Comparison of ENCODE assay signal across 1 cellular context in the genomic region with DNA sequence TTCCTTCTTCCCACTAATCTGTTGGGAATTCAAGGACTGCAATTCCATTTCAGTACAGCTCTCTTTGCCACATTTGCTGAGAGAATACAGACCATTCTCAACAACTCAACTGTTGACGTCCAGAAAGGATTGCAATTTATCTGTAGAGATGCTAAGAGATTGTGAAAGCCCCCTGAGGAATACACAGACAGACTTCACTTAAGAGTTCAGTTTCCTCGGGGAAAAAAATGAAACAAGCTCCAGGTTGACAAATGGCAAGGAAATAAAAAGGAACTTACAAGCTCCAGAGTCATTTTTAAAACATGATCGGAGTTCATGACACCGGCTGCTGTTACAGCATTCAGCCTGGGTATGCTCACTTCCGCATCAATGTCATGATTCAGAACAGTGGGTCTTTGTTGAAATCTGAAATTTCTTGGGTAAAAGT.
TF ChIP-seq lines count a peak whose summit lies in the region.

No MANE protein-coding gene starts in this region.

TF ChIP-seq in GM23338, 12 proteins besides CTCF, POLR2A, EP300 and RAD21 (continued from another document):
- TF ChIP-seq, protein P1, sequence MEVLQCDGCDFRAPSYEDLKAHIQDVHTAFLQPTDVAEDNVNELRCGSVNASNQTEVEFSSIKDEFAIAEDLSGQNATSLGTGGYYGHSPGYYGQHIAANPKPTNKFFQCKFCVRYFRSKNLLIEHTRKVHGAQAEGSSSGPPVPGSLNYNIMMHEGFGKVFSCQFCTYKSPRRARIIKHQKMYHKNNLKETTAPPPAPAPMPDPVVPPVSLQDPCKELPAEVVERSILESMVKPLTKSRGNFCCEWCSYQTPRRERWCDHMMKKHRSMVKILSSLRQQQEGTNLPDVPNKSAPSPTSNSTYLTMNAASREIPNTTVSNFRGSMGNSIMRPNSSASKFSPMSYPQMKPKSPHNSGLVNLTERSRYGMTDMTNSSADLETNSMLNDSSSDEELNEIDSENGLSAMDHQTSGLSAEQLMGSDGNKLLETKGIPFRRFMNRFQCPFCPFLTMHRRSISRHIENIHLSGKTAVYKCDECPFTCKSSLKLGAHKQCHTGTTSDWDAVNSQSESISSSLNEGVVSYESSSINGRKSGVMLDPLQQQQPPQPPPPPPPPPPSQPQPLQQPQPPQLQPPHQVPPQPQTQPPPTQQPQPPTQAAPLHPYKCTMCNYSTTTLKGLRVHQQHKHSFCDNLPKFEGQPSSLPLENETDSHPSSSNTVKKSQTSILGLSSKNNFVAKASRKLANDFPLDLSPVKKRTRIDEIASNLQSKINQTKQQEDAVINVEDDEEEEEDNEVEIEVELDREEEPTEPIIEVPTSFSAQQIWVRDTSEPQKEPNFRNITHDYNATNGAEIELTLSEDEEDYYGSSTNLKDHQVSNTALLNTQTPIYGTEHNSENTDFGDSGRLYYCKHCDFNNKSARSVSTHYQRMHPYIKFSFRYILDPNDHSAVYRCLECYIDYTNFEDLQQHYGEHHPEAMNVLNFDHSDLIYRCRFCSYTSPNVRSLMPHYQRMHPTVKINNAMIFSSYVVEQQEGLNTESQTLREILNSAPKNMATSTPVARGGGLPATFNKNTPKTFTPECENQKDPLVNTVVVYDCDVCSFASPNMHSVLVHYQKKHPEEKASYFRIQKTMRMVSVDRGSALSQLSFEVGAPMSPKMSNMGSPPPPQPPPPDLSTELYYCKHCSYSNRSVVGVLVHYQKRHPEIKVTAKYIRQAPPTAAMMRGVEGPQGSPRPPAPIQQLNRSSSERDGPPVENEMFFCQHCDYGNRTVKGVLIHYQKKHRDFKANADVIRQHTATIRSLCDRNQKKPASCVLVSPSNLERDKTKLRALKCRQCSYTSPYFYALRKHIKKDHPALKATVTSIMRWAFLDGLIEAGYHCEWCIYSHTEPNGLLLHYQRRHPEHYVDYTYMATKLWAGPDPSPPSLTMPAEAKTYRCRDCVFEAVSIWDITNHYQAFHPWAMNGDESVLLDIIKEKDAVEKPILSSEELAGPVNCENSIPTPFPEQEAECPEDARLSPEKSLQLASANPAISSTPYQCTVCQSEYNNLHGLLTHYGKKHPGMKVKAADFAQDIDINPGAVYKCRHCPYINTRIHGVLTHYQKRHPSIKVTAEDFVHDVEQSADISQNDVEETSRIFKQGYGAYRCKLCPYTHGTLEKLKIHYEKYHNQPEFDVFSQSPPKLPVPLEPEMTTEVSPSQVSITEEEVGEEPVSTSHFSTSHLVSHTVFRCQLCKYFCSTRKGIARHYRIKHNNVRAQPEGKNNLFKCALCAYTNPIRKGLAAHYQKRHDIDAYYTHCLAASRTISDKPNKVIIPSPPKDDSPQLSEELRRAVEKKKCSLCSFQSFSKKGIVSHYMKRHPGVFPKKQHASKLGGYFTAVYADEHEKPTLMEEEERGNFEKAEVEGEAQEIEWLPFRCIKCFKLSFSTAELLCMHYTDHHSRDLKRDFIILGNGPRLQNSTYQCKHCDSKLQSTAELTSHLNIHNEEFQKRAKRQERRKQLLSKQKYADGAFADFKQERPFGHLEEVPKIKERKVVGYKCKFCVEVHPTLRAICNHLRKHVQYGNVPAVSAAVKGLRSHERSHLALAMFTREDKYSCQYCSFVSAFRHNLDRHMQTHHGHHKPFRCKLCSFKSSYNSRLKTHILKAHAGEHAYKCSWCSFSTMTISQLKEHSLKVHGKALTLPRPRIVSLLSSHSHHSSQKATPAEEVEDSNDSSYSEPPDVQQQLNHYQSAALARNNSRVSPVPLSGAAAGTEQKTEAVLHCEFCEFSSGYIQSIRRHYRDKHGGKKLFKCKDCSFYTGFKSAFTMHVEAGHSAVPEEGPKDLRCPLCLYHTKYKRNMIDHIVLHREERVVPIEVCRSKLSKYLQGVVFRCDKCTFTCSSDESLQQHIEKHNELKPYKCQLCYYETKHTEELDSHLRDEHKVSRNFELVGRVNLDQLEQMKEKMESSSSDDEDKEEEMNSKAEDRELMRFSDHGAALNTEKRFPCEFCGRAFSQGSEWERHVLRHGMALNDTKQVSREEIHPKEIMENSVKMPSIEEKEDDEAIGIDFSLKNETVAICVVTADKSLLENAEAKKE (CRISPR knock-in tag; IDR thresholded peaks at IDR 0.05) = no peak
- no peak for TF ChIP-seq NANOG (IDR thresholded peaks at IDR 0.05; ENCODE audit: borderline replicate concordance)
- TF ChIP-seq, protein P2, sequence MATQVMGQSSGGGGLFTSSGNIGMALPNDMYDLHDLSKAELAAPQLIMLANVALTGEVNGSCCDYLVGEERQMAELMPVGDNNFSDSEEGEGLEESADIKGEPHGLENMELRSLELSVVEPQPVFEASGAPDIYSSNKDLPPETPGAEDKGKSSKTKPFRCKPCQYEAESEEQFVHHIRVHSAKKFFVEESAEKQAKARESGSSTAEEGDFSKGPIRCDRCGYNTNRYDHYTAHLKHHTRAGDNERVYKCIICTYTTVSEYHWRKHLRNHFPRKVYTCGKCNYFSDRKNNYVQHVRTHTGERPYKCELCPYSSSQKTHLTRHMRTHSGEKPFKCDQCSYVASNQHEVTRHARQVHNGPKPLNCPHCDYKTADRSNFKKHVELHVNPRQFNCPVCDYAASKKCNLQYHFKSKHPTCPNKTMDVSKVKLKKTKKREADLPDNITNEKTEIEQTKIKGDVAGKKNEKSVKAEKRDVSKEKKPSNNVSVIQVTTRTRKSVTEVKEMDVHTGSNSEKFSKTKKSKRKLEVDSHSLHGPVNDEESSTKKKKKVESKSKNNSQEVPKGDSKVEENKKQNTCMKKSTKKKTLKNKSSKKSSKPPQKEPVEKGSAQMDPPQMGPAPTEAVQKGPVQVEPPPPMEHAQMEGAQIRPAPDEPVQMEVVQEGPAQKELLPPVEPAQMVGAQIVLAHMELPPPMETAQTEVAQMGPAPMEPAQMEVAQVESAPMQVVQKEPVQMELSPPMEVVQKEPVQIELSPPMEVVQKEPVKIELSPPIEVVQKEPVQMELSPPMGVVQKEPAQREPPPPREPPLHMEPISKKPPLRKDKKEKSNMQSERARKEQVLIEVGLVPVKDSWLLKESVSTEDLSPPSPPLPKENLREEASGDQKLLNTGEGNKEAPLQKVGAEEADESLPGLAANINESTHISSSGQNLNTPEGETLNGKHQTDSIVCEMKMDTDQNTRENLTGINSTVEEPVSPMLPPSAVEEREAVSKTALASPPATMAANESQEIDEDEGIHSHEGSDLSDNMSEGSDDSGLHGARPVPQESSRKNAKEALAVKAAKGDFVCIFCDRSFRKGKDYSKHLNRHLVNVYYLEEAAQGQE (IDR thresholded peaks at IDR 0.05; ENCODE audit: unreplicated experiment) = no peak
- no peak for TF ChIP-seq JUNB (IDR thresholded peaks at IDR 0.05; ENCODE audit: unreplicated experiment)
- TF ChIP-seq EZH2phosphoT487 (IDR thresholded peaks at IDR 0.05; ENCODE audit: unreplicated experiment) = no peak
- no peak for TF ChIP-seq CREB1 (CRISPR knock-in tag; IDR thresholded peaks at IDR 0.05; ENCODE audit: low read depth)
- TF ChIP-seq, protein P3, sequence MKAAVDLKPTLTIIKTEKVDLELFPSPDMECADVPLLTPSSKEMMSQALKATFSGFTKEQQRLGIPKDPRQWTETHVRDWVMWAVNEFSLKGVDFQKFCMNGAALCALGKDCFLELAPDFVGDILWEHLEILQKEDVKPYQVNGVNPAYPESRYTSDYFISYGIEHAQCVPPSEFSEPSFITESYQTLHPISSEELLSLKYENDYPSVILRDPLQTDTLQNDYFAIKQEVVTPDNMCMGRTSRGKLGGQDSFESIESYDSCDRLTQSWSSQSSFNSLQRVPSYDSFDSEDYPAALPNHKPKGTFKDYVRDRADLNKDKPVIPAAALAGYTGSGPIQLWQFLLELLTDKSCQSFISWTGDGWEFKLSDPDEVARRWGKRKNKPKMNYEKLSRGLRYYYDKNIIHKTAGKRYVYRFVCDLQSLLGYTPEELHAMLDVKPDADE (IDR thresholded peaks at IDR 0.05) = no peak
- no peak for TF ChIP-seq ZNF331 (CRISPR knock-in tag; IDR thresholded peaks at IDR 0.05; ENCODE audit: low read depth)
- TF ChIP-seq POLR2AphosphoS5 (IDR thresholded peaks at IDR 0.05; ENCODE audit: low read depth) = no peak
- no peak for TF ChIP-seq STAT1 (IDR thresholded peaks at IDR 0.05; ENCODE audit: unreplicated experiment)
- no peak for TF ChIP-seq ZNF114 (CRISPR knock-in tag; IDR thresholded peaks at IDR 0.05)
TF ChIP-seq in GM23338: peak in this region for 0.
